Comparison of ENCODE assay signal across 30 cellular contexts in the genomic region with DNA sequence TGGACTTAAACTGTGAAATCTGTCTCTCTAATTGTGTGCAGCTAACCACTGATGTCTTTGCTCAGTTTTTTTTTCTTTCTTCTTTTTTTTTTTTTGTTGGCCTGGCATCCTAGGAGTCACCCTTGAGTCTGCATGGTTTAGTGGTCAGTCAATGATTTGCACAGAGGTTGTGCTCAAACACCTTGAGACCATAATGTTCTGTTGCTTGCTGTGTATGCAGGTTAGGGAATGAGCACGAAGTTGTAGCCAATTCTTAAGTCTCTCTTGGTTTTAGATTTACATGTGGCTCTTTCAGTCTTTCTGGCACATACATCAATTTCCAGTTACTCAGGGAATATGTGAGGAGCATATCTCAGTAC.
"Had no signal": no experiment of that assay in that cellular context is flagged by ENCODE, and none has a peak within 500 bp of the region (broad histone marks: within the 10 kb centered on the region; RNA-seq: fewer than 3 reads in every experiment).

No MANE protein-coding gene starts in this region.

- H3K4me1 ChIP-seq: breast epithelium had no signal

- H3K27ac ChIP-seq: adrenal gland, body of pancreas, brain microvascular endothelial cell, breast epithelium, VCaP had no signal

- H3K27me3 ChIP-seq: adrenal gland, body of pancreas, breast epithelium had no signal

- H3K4me3 ChIP-seq: adrenal gland, body of pancreas, breast epithelium had no signal

- DNase-seq: activated B cell treated with CpG ODN at 0.5 μM for 24 hours; activated CD4-positive, alpha-beta memory T cell treated with anti-CD3 and anti-CD28 coated beads for 36 hours; activated CD4-positive, alpha-beta T cell treated with anti-CD3 and anti-CD28 coated beads for 4 hours; activated CD4-positive, alpha-beta T cell treated with anti-CD3 and anti-CD28 coated beads, Interleukin-2, amount 10 ng/mL, durations not matched to agents 24 days and 14 days; activated CD4-positive, alpha-beta T cell treated with anti-CD3 and anti-CD28 coated beads, Interleukin-2, amount 50 U/mL, for 1 hour; activated CD4-positive, alpha-beta T cell treated with anti-CD3 and anti-CD28 coated beads, Interleukin-2, amount 50 U/mL, for 4 hours; activated CD4-positive, CD25-positive, alpha-beta regulatory T cell treated with anti-CD3 and anti-CD28 coated beads, Interleukin-2, amount 50 U/mL, for 72 hours; activated CD8-positive, alpha-beta memory T cell treated with anti-CD3 and anti-CD28 coated beads for 24 hours; activated CD8-positive, alpha-beta memory T cell treated with anti-CD3 and anti-CD28 coated beads, Interleukin-2, amount 50 U/mL, for 4 hours; activated CD8-positive, alpha-beta T cell treated with anti-CD3 and anti-CD28 coated beads for 36 hours; activated effector memory CD4-positive, alpha-beta T cell treated with anti-CD3 and anti-CD28 coated beads, Interleukin-2, amount 50 U/mL, for 16 hours; activated gamma-delta T cell treated with Interleukin-2 at 50 U/mL for 16 hours; activated naive CD4-positive, alpha-beta T cell; activated naive CD4-positive, alpha-beta T cell treated with anti-CD3 and anti-CD28 coated beads for 36 hours; activated naive CD8-positive, alpha-beta T cell treated with anti-CD3 and anti-CD28 coated beads for 36 hours; activated T-cell treated with anti-CD3 and anti-CD28 coated beads for 4 hours; activated T-cell treated with anti-CD3 and anti-CD28 coated beads, Interleukin-2, amount 50 U/mL, for 1 hour; activated T-cell treated with anti-CD3 and anti-CD28 coated beads, Interleukin-2, amount 50 U/mL, for 4 hours; activated T-cell treated with anti-CD3 and anti-CD28 coated beads, Interleukin-2, amount 50 U/mL, for 72 hours; adrenal gland; amniotic stem cell; aorta; body of pancreas; brain microvascular endothelial cell; central memory CD4-positive, alpha-beta T cell; T-helper 1 cell; T-helper 2 cell; T-helper 9 cell had no signal

- H3K36me3 ChIP-seq: adrenal gland, brain microvascular endothelial cell, breast epithelium had no signal

- H3K9me3 ChIP-seq: adrenal gland, body of pancreas, breast epithelium had no signal
